ENCODE assay signal across 1 cellular context in the genomic region with DNA sequence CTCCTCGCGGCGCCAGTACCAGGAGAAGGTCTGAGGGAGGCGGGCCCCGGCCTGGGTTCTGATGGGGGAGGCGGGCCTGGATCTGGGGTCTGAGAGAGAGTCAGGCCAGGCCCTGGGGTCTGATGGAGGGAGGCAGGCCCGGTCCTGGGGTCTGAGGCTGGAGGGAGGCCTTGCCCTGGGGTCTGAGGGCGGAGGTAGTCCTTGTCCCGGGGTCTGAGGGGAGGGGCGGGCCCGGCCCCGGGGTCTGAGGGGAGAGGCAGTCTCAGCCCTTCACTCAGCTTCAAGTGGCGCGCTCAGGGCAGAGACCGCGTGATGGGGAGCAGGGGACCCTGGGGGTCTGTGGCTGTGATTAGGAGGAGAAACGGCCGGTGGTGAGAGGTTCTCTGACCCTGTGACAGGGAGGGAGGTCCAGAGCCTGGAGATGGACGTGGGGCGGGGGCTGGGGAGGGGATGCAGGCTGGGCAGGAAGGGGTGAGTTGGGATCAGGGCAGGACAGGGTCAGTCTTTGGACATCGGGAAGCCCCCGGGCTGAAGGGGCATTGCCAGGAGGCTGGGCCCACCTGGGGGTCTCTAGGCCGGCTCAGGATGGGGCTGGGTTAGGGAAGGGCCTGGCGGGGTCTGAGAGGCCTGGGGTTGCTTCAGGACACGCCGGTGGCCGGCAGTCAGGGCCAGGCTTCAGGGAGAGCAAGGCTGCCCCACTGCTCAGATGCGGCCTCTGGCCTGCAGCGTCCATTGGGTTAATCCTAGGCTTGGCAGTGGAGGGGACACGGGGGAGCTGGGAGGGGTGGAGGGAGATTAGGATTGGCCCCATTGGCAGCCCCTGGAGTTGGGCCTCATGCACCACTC.
TF ChIP-seq lines count a peak whose summit lies in the region.

No MANE protein-coding gene starts in this region.

TF ChIP-seq in K562, 482 proteins besides CTCF, POLR2A, EP300 and RAD21:
- TF ChIP-seq RBM17 (IDR thresholded peaks at IDR 0.05; ENCODE audit: borderline replicate concordance, low read depth, low read length): no peak
- TF ChIP-seq ARID2 (IDR thresholded peaks at IDR 0.05): no peak
- 0 out of 2 replicates have a peak, but pooled peaks have one; percentile 0 for TF ChIP-seq RBFOX2 (IDR thresholded peaks at IDR 0.05; ENCODE audit: low read depth, low read length)
